1 cellular context compared by ENCODE assay signal in genomic region chr3:54360320-54360719, GRCh38.
TF ChIP-seq lines count a peak whose summit lies in the region.

No MANE protein-coding gene starts in this region.

TF ChIP-seq in WTC11, 78 proteins besides CTCF, POLR2A, EP300 and RAD21 (continued from another document):
- TF ChIP-seq ETV6 (CRISPR knock-in tag; IDR thresholded peaks at IDR 0.05) (no peak), FOXP1 (CRISPR knock-in tag; IDR thresholded peaks at IDR 0.05; ENCODE audit: borderline replicate concordance) (no peak), NR2C2 (CRISPR knock-in tag; IDR thresholded peaks at IDR 0.05) (no peak), TEAD1 (CRISPR knock-in tag; IDR thresholded peaks at IDR 0.05) (no peak), ZNF671 (CRISPR knock-in tag; IDR thresholded peaks at IDR 0.05) (no peak), ZNF219 (CRISPR knock-in tag; IDR thresholded peaks at IDR 0.05; ENCODE audit: borderline replicate concordance) (no peak), ZNF281 (CRISPR knock-in tag; IDR thresholded peaks at IDR 0.05) (no peak), NFYB (CRISPR knock-in tag; conservative IDR thresholded peaks at IDR 0.05; ENCODE audit: low read depth) (no peak)
